ENCODE assay signal across 1 cellular context in genomic region chr2:127528487-127528886, GRCh38.
TF ChIP-seq lines count a peak whose summit lies in the region.

No MANE protein-coding gene starts in this region.

TF ChIP-seq in K562, 482 proteins besides CTCF, POLR2A, EP300 and RAD21 (continued from another document):
- TF ChIP-seq, protein P1, sequence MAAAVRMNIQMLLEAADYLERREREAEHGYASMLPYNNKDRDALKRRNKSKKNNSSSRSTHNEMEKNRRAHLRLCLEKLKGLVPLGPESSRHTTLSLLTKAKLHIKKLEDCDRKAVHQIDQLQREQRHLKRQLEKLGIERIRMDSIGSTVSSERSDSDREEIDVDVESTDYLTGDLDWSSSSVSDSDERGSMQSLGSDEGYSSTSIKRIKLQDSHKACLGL (CRISPR knock-in tag; IDR thresholded peaks at IDR 0.05; ENCODE audit: borderline replicate concordance, poor library complexity, severe bottlenecking), result no peak
- TF ChIP-seq RB1 (IDR thresholded peaks at IDR 0.05; ENCODE audit: low read depth) (no peak), SRSF3 (IDR thresholded peaks at IDR 0.05; ENCODE audit: insufficient read depth, low read length) (no peak), ZNF354B (CRISPR knock-in tag; IDR thresholded peaks at IDR 0.05) (no peak), ZNF184 (CRISPR knock-in tag; IDR thresholded peaks at IDR 0.05) (no peak), ZBTB12 (CRISPR knock-in tag; IDR thresholded peaks at IDR 0.05) (no peak), USF2 (CRISPR knock-in tag; IDR thresholded peaks at IDR 0.05) (no peak), ZNF274 (IDR thresholded peaks at IDR 0.05; ENCODE audit: borderline replicate concordance, low read depth, low read length) (no peak)
